8 cellular contexts compared by ENCODE assay signal in the genomic region with DNA sequence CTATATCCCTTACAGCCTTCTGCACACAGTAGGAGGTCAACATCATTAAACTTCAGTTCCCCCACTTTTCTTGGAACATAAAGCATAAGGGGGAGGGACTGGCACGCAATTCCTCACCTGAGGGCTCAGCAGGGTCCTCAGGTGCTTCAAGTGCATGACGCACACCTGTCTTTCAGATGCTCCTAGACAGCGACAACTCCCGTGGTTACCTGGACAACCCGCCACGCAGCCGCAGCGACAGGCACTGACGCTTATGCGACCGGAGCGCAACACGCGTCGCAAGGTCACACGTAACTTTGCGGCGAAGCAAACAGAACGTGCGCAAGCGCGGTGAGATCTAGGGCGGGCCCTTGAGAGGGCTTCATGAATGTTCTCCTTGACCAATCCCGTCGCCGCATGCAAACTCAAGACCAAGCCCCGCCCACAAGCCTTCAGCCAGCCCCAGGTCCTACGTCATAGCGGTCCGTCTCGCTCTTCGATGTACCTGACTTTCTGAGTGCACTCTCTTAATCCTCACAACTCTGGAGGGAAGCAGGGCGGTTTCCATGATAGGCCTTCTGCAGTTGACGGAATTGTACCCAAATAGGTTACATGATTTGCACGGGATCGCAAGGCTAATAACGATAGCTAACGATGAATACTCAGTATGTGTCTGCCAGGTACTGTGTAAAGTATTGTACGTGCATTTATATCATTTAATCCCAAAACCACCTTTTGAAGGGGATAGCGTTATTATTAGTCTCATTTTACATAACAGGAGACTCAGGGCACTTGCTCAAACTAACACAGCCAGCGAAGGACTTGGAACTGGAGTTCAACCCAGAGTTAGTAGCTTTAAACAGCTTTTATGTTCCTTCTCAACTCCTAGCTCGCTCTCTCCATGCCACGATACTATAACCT. TPM values are rescaled to one million over a fixed set of nuclear protein-coding genes. Genes with fewer than 3 reads are reported as not detected.
DNase-seq lines count a peak whose midpoint lies in the region; ATAC-seq lines count a peak whose summit lies in the region.

A gene with protein sequence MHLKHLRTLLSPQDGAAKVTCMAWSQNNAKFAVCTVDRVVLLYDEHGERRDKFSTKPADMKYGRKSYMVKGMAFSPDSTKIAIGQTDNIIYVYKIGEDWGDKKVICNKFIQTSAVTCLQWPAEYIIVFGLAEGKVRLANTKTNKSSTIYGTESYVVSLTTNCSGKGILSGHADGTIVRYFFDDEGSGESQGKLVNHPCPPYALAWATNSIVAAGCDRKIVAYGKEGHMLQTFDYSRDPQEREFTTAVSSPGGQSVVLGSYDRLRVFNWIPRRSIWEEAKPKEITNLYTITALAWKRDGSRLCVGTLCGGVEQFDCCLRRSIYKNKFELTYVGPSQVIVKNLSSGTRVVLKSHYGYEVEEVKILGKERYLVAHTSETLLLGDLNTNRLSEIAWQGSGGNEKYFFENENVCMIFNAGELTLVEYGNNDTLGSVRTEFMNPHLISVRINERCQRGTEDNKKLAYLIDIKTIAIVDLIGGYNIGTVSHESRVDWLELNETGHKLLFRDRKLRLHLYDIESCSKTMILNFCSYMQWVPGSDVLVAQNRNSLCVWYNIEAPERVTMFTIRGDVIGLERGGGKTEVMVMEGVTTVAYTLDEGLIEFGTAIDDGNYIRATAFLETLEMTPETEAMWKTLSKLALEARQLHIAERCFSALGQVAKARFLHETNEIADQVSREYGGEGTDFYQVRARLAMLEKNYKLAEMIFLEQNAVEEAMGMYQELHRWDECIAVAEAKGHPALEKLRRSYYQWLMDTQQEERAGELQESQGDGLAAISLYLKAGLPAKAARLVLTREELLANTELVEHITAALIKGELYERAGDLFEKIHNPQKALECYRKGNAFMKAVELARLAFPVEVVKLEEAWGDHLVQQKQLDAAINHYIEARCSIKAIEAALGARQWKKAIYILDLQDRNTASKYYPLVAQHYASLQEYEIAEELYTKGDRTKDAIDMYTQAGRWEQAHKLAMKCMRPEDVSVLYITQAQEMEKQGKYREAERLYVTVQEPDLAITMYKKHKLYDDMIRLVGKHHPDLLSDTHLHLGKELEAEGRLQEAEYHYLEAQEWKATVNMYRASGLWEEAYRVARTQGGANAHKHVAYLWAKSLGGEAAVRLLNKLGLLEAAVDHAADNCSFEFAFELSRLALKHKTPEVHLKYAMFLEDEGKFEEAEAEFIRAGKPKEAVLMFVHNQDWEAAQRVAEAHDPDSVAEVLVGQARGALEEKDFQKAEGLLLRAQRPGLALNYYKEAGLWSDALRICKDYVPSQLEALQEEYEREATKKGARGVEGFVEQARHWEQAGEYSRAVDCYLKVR (N-terminal part only) (minus strand): TSS at position 246 of the 900 bp plus-strand sequence. CDS start 90 bp downstream, at position 156.

- peaks cover 15 to 41% (median 28%) of the 10 kb centered on the region in 10 experiments for H3K4me1 ChIP-seq in BLaER1 treated with 17β-estradiol and CSF1 and Interleukin-3, amounts not matched to agents 10 nM and 100 nM

- H3K36me3 ChIP-seq in BLaER1 treated with 17β-estradiol and CSF1 and Interleukin-3, amounts not matched to agents 10 nM and 100 nM: peaks cover 3 to 10% (median 7%) of the 10 kb centered on the region in 11 experiments; a peak in 16 of 22 replicates

- H3K4me3 ChIP-seq in BLaER1 treated with 17β-estradiol and CSF1 and Interleukin-3, amounts not matched to agents 10 nM and 100 nM: peak within 1 kb of the TSS; percentile 63 to 81 (median 70)

- H3K27ac ChIP-seq in BLaER1 treated with 17β-estradiol and CSF1 and Interleukin-3, amounts not matched to agents 10 nM and 100 nM: peak within 1 kb of the TSS in 7 of 11 experiments; percentile 6 to 64 (median 25); a peak in 9 of 22 replicates

- DNase-seq in NCI-H69 (lab: John Stamatoyannopoulos, UW) (peak; percentile 98), dedifferentiated amniotic fluid mesenchymal stem cell (ENCODE audit: extremely low spot score) (peak; percentile 98), left colon (peak; percentile 100)
- peak; percentile 99 for DNase-seq in activated CD4-positive, alpha-beta T cell treated with anti-CD3 and anti-CD28 coated beads, Interleukin-2, amount 50 U/mL, for 1 hour
- peak; percentile 95 to 98 for DNase-seq in stimulated activated CD4-positive, alpha-beta T cell treated with anti-CD3 and anti-CD28 coated beads, Interleukin-1b, Interleukin-23, amount 100 ng/mL, for 4 hours (ENCODE audit: low read depth in 2 of 2)

- peak within 1 kb of the TSS; percentile 80 to 98 (median 95) for H3K4me2 ChIP-seq in BLaER1 treated with 17β-estradiol and CSF1 and Interleukin-3, amounts not matched to agents 10 nM and 100 nM

- H3K9me3 ChIP-seq in BLaER1 treated with 17β-estradiol and CSF1 and Interleukin-3, amounts not matched to agents 10 nM and 100 nM (replicated peaks in 1 of 11): peaks cover 0 to 6% (median 0%) of the 10 kb centered on the region in 11 experiments; a peak in 3 of 22 replicates

- H3K27me3 ChIP-seq in BLaER1 treated with 17β-estradiol and CSF1 and Interleukin-3, amounts not matched to agents 10 nM and 100 nM: peaks cover 8 to 15% (median 13%) of the 10 kb centered on the region in 11 experiments

- H3K9ac ChIP-seq in BLaER1 treated with 17β-estradiol and CSF1 and Interleukin-3, amounts not matched to agents 10 nM and 100 nM: peak within 1 kb of the TSS; percentile 57 to 72 (median 68); a peak in 21 of 22 replicates

- H4K20me1 ChIP-seq in BLaER1 treated with 17β-estradiol and CSF1 and Interleukin-3, amounts not matched to agents 10 nM and 100 nM: no peaks in the 10 kb centered on the region

- intact Hi-C loops in left colon (cut with DNase I, micrococcal nuclease): no loop called here

- ATAC-seq in GM19351 (IDR thresholded peaks at IDR 0.05; ENCODE audit: unreplicated experiment) (peak; percentile 96), HG03520 (IDR thresholded peaks at IDR 0.05; ENCODE audit: unreplicated experiment) (peak; percentile 94), left colon (peak; percentile 98)

RNA-seq across cellular contexts. Expression of the gene that starts here (rescaled TPM):
- 10 to 100 TPM; 80.2 to 82.5 TPM for total RNA-seq in left colon

Comparison
In these comparisons a context has a peak if more than half of its experiments do, and no peak if none do; other contexts are left out.
1. Peak in every context shown above with its lines: DNase-seq, ATAC-seq, H3K4me3 ChIP-seq and H3K27ac ChIP-seq.